Comparison of ENCODE assay signal across 16 cellular contexts in genomic region chr10:61742812-61743211, GRCh38.
"Had no signal": no experiment of that assay in that cellular context is flagged by ENCODE, and none has a peak within 500 bp of the region (broad histone marks: within the 10 kb centered on the region; RNA-seq: fewer than 3 reads in every experiment).

No MANE protein-coding gene starts in this region.

- H3K4me1 Mint-ChIP-seq: IgD-negative memory B cell had no signal

- H3K27me3 Mint-ChIP-seq: IgD-negative memory B cell had no signal

- H3K27ac ChIP-seq: HL-60, RWPE1 had no signal

- DNase-seq: Karpas-422, KG1, MM.1S, NCI-H1092 treated with DMSO at 0.1 percent for 48 hours, NCI-H1436, NCI-H187 treated with DMSO at 0.1 percent for 48 hours, NCI-H2081, NCI-H2107, NCI-H2227 treated with DMSO at 0.1 percent for 48 hours, NCI-H524, NCI-H526 treated with DMSO at 0.1 percent for 48 hours, NCI-H774, SHP77 had no signal

- H3K27ac Mint-ChIP-seq: IgD-negative memory B cell had no signal

- H3K4me3 Mint-ChIP-seq: IgD-negative memory B cell had no signal
